Comparison of ENCODE assay signal across 26 cellular contexts in the genomic region with DNA sequence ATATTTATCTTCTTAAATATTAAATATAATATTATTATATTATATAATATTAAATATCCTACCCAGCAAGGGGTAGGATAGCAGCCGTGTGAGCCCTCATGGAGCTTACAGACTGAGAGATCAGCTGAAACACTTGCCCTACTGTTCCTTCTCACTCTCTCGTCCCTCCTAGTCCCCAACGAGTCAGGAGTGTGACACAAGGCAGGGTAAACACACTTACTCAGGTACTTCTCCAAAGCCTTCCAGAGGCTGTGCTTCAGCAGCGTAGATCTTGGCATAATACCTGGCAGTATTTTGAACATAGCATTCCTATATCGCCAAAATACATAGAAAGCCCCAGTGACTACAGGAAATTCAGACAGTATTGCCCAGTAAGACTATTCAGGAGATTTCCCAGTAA.
DNase-seq lines count a peak whose midpoint lies in the region; ATAC-seq, FAIRE-seq and TF ChIP-seq lines count a peak whose summit lies in the region.
"Had no signal": no experiment of that assay in that cellular context is flagged by ENCODE, and none has a peak within 500 bp of the region (broad histone marks: within the 10 kb centered on the region; RNA-seq: fewer than 3 reads in every experiment).

No MANE protein-coding gene starts in this region.

- H3K9me3 Mint-ChIP-seq in activated CD4-positive, alpha-beta memory T cell treated with anti-CD3 and anti-CD28 coated beads for 36 hours, result no peaks in the 10 kb centered on the region
- H3K9me3 Mint-ChIP-seq: CD4-positive, alpha-beta T cell had no signal

- H3K27ac ChIP-seq in cardiac muscle cell, result peak overlapping the region; percentile 73
- H3K27ac ChIP-seq in heart right ventricle, result no peak overlapping the region
- no peak overlapping the region for H3K27ac ChIP-seq in H1 (ENCODE audit: low read depth, low read length)
- no peak overlapping the region for H3K27ac ChIP-seq in left lung
- no peak overlapping the region for H3K27ac ChIP-seq in upper lobe of right lung
- H3K27ac ChIP-seq in thyroid gland, result no peak overlapping the region
- H3K27ac ChIP-seq: A549; BLaER1 treated with 17β-estradiol and CSF1 and Interleukin-3, amounts not matched to agents 10 nM and 100 nM had no signal

- H3K4me1 ChIP-seq in cardiac muscle cell (ENCODE audit: low read depth) (no peaks in the 10 kb centered on the region), heart right ventricle (no peaks in the 10 kb centered on the region), H1 (replicated peaks in 1 of 4; ENCODE audit: control insufficient read depth in 3 of 4, insufficient read depth in 4 of 4, low read length in 3 of 4) (peaks cover 11 to 19% (median 16%) of the 10 kb centered on the region in 4 experiments), left lung (no peaks in the 10 kb centered on the region), upper lobe of right lung (no peaks in the 10 kb centered on the region), thyroid gland (no peaks in the 10 kb centered on the region)
- H3K4me1 ChIP-seq: A549; BE2C; BLaER1 treated with 17β-estradiol and CSF1 and Interleukin-3, amounts not matched to agents 10 nM and 100 nM had no signal

- TF ChIP-seq POLR2A in H1 (IDR thresholded peaks at IDR 0.05; ENCODE audit: control extremely low read depth in 1 of 2, low read depth in 2 of 2, low read length in 2 of 2) (no peak), thyroid gland (IDR thresholded peaks at IDR 0.05) (no peak)

- no peak overlapping the region for H4K91ac ChIP-seq in H1 (replicated peaks; ENCODE audit: insufficient read length, low read length)

- 82 to 84% methylated on average over 5 of the region's 5 CpGs for WGBS in heart right ventricle, 2 donors
- 86% methylated on average over 5 of the region's 5 CpGs; no CpG with 5 or more reads in 1 of the 2 experiments for WGBS in H1 (ENCODE audit: extremely low coverage in 1 of 2, insufficient coverage in 1 of 2, insufficient read length in 1 of 2, insufficient replicate concordance in 2 of 2, low coverage in 1 of 2, low lambda C conversion rate in 2 of 2, missing lambda C conversion rate in 1 of 2), 2 experiments
- WGBS in thyroid gland, 2 donors, result 74 to 81% methylated on average over 5 of the region's 5 CpGs

- POLR2A ChIA-PET in H1 (lab: Charles Lee; ENCODE audit: partially characterized antibody), result interaction anchor here (0.8 to 1.1 kb wide), 2 partner anchors 13 to 24 kb away, joined by 3 read pairs; no protein-coding TSS in a partner anchor
- POLR2A ChIA-PET in activated CD4-positive, alpha-beta memory T cell treated with anti-CD3 and anti-CD28 coated beads for 36 hours (lab: Charles Lee), result no interaction called here

- no peak for FAIRE-seq in H1 (lab: Jason Lieb, UNC)
- FAIRE-seq: A549, GM12891, GM18507, H54 had no signal

- no peak for TF ChIP-seq RAD21 in H1 (IDR thresholded peaks at IDR 0.05 in 1 of 2, conservative IDR thresholded peaks at IDR 0.05 in 1 of 2; ENCODE audit: low read depth in 2 of 2, low read length in 2 of 2)

- no peak overlapping the region for H3K27ac Mint-ChIP-seq in activated CD4-positive, alpha-beta memory T cell treated with anti-CD3 and anti-CD28 coated beads for 36 hours
- H3K27ac Mint-ChIP-seq: CD14-positive monocyte; CD4-positive, alpha-beta T cell; GM23338 had no signal

- no peaks in the 10 kb centered on the region for H3K4me1 Mint-ChIP-seq in activated CD4-positive, alpha-beta memory T cell treated with anti-CD3 and anti-CD28 coated beads for 36 hours (ENCODE audit: low read depth)
- H3K4me1 Mint-ChIP-seq: CD14-positive monocyte had no signal

- no peak overlapping the region for H4K5ac ChIP-seq in H1 (ENCODE audit: insufficient read length, low read depth, low read length)

- no peak overlapping the region for H3K23ac ChIP-seq in H1 (ENCODE audit: insufficient read length)

- no peak overlapping the region for H4K8ac ChIP-seq in H1 (ENCODE audit: extremely low read depth, insufficient read depth, low read length)

- TF ChIP-seq CTCF in cardiac muscle cell (IDR thresholded peaks at IDR 0.05; ENCODE audit: low read depth, low read length) (no peak), heart right ventricle (IDR thresholded peaks at IDR 0.05) (no peak), H1 (IDR thresholded peaks at IDR 0.05; ENCODE audit: control extremely low read depth in 1 of 3, insufficient read depth in 1 of 3, low read depth in 1 of 3, low read length in 3 of 3) (no peak), left lung (IDR thresholded peaks at IDR 0.05) (no peak), upper lobe of right lung (IDR thresholded peaks at IDR 0.05) (no peak), thyroid gland (IDR thresholded peaks at IDR 0.05) (no peak)

- intact Hi-C loops in heart right ventricle (cut with DNase I) (loop anchor here in 2 of 10 donors (10.0 kb wide), 1 partner anchor 560 kb away; no protein-coding TSS in a partner anchor), left lung (cut with DNase I) (no loop called here), upper lobe of right lung (cut with DNase I) (no loop called here), thyroid gland (cut with DNase I) (no loop called here)
- intact Hi-C loops in activated CD4-positive, alpha-beta memory T cell treated with anti-CD3 and anti-CD28 coated beads for 36 hours (cut with micrococcal nuclease), result no loop called here

- peaks cover 1% of the 10 kb centered on the region for H3K27me3 Mint-ChIP-seq in activated CD4-positive, alpha-beta memory T cell treated with anti-CD3 and anti-CD28 coated beads for 36 hours
- H3K27me3 Mint-ChIP-seq: CD4-positive, alpha-beta T cell had no signal

- no peaks in the 10 kb centered on the region for H3K79me1 ChIP-seq in H1 (ENCODE audit: low read depth, low read length)

- no peak overlapping the region for H3K4me3 Mint-ChIP-seq in activated CD4-positive, alpha-beta memory T cell treated with anti-CD3 and anti-CD28 coated beads for 36 hours
- H3K4me3 Mint-ChIP-seq: CD14-positive monocyte; CD4-positive, alpha-beta T cell; GM23338 had no signal

- no peak overlapping the region; the same call in 1 of the 2 replicates for H3K18ac ChIP-seq in H1 (ENCODE audit: extremely low read depth, low read length)

- peak overlapping the region; percentile 52; the same call in 1 of the 2 replicates for H2BK12ac ChIP-seq in H1 (ENCODE audit: low read depth, low read length)

- DNase-seq in cardiac muscle cell (ENCODE audit: low read depth in 1 of 2, low spot score in 1 of 2) (no peak), heart right ventricle (no peak), H1 (ENCODE audit: low read depth in 1 of 2, low spot score in 2 of 2) (no peak), left lung (no peak), upper lobe of right lung (no peak), thyroid gland (no peak)
- no peak for DNase-seq in activated CD4-positive, alpha-beta memory T cell treated with anti-CD3 and anti-CD28 coated beads for 36 hours
- no peak for DNase-seq in activated effector memory CD4-positive, alpha-beta T cell treated with anti-CD3 and anti-CD28 coated beads, Interleukin-2, amount 50 U/mL, for 16 hours
- DNase-seq: 8988T; ACHN; AML-193; BE2C; Calu3; CD4-positive, alpha-beta T cell; COR-L47; DMS53; DMS79 treated with DMSO at 0.1 percent for 48 hours; GF-D8; HCEC 1CT had no signal

- no peak overlapping the region for H2AFZ ChIP-seq in H1 (ENCODE audit: low read length)
- H2AFZ ChIP-seq: GM23338 had no signal

- H3K36me3 ChIP-seq in cardiac muscle cell (peaks cover 59% of the 10 kb centered on the region), heart right ventricle (peaks cover 0 to 25% (median 0%) of the 10 kb centered on the region in 9 donors), H1 (ENCODE audit: control insufficient read depth in 2 of 4, insufficient read depth in 4 of 4, low read length in 3 of 4) (no peaks in the 10 kb centered on the region), left lung (no peaks in the 10 kb centered on the region), upper lobe of right lung (no peaks in the 10 kb centered on the region), thyroid gland (no peaks in the 10 kb centered on the region)
- H3K36me3 ChIP-seq: BE2C; BLaER1 treated with 17β-estradiol and CSF1 and Interleukin-3, amounts not matched to agents 10 nM and 100 nM had no signal

- H2BK5ac ChIP-seq in H1 (ENCODE audit: low read depth, low read length), result no peak overlapping the region

- H3K14ac ChIP-seq in H1 (ENCODE audit: insufficient read length), result no peak overlapping the region

- no peak overlapping the region for H2BK15ac ChIP-seq in H1 (ENCODE audit: low read length)

- peak overlapping the region; percentile 73; the same call in 1 of the 2 replicates for H2BK20ac ChIP-seq in H1 (ENCODE audit: low read length)

- H2AK5ac ChIP-seq in H1 (ENCODE audit: low read depth, low read length), result no peak overlapping the region

- H3K36me3 Mint-ChIP-seq in activated CD4-positive, alpha-beta memory T cell treated with anti-CD3 and anti-CD28 coated beads for 36 hours, result no peaks in the 10 kb centered on the region
- H3K36me3 Mint-ChIP-seq: CD14-positive monocyte had no signal

- ATAC-seq in heart right ventricle (no peak), left lung (peak; percentile 95), upper lobe of right lung (peak; percentile 73)
- ATAC-seq: A549, GM23338 had no signal

- CTCF ChIA-PET in H1 (lab: Charles Lee; ENCODE audit: partially characterized antibody), result interaction anchor here (1.1 to 3.9 kb wide), 8 partner anchors 9 to 254 kb away, joined by 3 to 22 read pairs (median 5); no protein-coding TSS in a partner anchor
- CTCF ChIA-PET in activated CD4-positive, alpha-beta memory T cell treated with anti-CD3 and anti-CD28 coated beads for 36 hours (lab: Charles Lee), result interaction anchor here (0.7 to 1.3 kb wide), 3 partner anchors 16 to 254 kb away, joined by 3 to 4 read pairs (median 3); no protein-coding TSS in a partner anchor

- H3K9me3 ChIP-seq in cardiac muscle cell (ENCODE audit: low read depth) (no peaks in the 10 kb centered on the region), heart right ventricle (no peaks in the 10 kb centered on the region), H1 (ENCODE audit: insufficient read depth in 2 of 2, low read depth in 1 of 2, low read length in 1 of 2) (no peaks in the 10 kb centered on the region), left lung (no peaks in the 10 kb centered on the region), upper lobe of right lung (no peaks in the 10 kb centered on the region), thyroid gland (no peaks in the 10 kb centered on the region)
- H3K9me3 ChIP-seq: A549; BE2C; BLaER1 treated with 17β-estradiol and CSF1 and Interleukin-3, amounts not matched to agents 10 nM and 100 nM had no signal

- no peak overlapping the region for H3K56ac ChIP-seq in H1 (replicated peaks; ENCODE audit: insufficient read length, low read depth, low read length)

- H3K23me2 ChIP-seq in H1 (ENCODE audit: low read depth, low read length), result peaks cover 8% of the 10 kb centered on the region

- TF ChIP-seq EP300 in H1 (IDR thresholded peaks at IDR 0.05; ENCODE audit: borderline replicate concordance in 1 of 2, low read depth in 2 of 2, low read length in 2 of 2), result no peak

- no peak overlapping the region for H3K9ac ChIP-seq in H1 (replicated peaks in 1 of 4; ENCODE audit: extremely low read depth in 1 of 4, low read depth in 3 of 4, low read length in 3 of 4)
- H3K9ac ChIP-seq: BLaER1 treated with 17β-estradiol and CSF1 and Interleukin-3, amounts not matched to agents 10 nM and 100 nM had no signal

- no peak overlapping the region for H3K4ac ChIP-seq in H1 (replicated peaks; ENCODE audit: insufficient read length, low read depth, low read length)

- H3K79me2 ChIP-seq in H1 (ENCODE audit: control insufficient read depth in 1 of 2, insufficient read depth in 2 of 2, low read length in 2 of 2), result no peaks in the 10 kb centered on the region

- H4K20me1 ChIP-seq in H1 (replicated peaks in 1 of 2; ENCODE audit: control insufficient read depth in 1 of 2, insufficient read depth in 2 of 2, low read length in 2 of 2), result peaks cover 0 to 7% of the 10 kb centered on the region in 2 experiments
- H4K20me1 ChIP-seq: BLaER1 treated with 17β-estradiol and CSF1 and Interleukin-3, amounts not matched to agents 10 nM and 100 nM had no signal

- H3K4me3 ChIP-seq in cardiac muscle cell (no peak overlapping the region), heart right ventricle (no peak overlapping the region), H1 (ENCODE audit: extremely low read depth in 1 of 4, insufficient read depth in 2 of 4, low read depth in 3 of 4, low read length in 4 of 4) (no peak overlapping the region), left lung (no peak overlapping the region), upper lobe of right lung (no peak overlapping the region), thyroid gland (replicated peaks in 1 of 3) (no peak overlapping the region)
- H3K4me3 ChIP-seq: A549; BLaER1 treated with 17β-estradiol and CSF1 and Interleukin-3, amounts not matched to agents 10 nM and 100 nM; GM23338 had no signal

- H2BK120ac ChIP-seq in H1 (replicated peaks; ENCODE audit: low read depth, low read length), result no peak overlapping the region

- H3K4me2 ChIP-seq in H1 (ENCODE audit: insufficient read depth in 1 of 2, low read depth in 2 of 2, low read length in 2 of 2), result no peak overlapping the region
- H3K4me2 ChIP-seq: A549; BLaER1 treated with 17β-estradiol and CSF1 and Interleukin-3, amounts not matched to agents 10 nM and 100 nM; GM23338 had no signal

- no peaks in the 10 kb centered on the region for H3K27me3 ChIP-seq in cardiac muscle cell
- no peaks in the 10 kb centered on the region for H3K27me3 ChIP-seq in heart right ventricle
- H3K27me3 ChIP-seq in H1 (replicated peaks in 1 of 4; ENCODE audit: control insufficient read depth in 3 of 4, extremely low read depth in 1 of 4, insufficient read depth in 3 of 4, low read length in 3 of 4), result no peaks in the 10 kb centered on the region
- peaks cover 0 to 6% of the 10 kb centered on the region in 2 donors for H3K27me3 ChIP-seq in left lung
- H3K27me3 ChIP-seq in upper lobe of right lung, result no peaks in the 10 kb centered on the region
- H3K27me3 ChIP-seq in thyroid gland, result no peaks in the 10 kb centered on the region
- H3K27me3 ChIP-seq: BE2C; BLaER1 treated with 17β-estradiol and CSF1 and Interleukin-3, amounts not matched to agents 10 nM and 100 nM had no signal

Comparison
In these comparisons a context has a peak if more than half of its experiments do, and no peak if none do; other contexts are left out.
1. ATAC-seq: peak in left lung (single experiment) and upper lobe of right lung (single experiment); none in heart right ventricle (0 of 8).